9 cellular contexts compared by ENCODE assay signal in the genomic region with DNA sequence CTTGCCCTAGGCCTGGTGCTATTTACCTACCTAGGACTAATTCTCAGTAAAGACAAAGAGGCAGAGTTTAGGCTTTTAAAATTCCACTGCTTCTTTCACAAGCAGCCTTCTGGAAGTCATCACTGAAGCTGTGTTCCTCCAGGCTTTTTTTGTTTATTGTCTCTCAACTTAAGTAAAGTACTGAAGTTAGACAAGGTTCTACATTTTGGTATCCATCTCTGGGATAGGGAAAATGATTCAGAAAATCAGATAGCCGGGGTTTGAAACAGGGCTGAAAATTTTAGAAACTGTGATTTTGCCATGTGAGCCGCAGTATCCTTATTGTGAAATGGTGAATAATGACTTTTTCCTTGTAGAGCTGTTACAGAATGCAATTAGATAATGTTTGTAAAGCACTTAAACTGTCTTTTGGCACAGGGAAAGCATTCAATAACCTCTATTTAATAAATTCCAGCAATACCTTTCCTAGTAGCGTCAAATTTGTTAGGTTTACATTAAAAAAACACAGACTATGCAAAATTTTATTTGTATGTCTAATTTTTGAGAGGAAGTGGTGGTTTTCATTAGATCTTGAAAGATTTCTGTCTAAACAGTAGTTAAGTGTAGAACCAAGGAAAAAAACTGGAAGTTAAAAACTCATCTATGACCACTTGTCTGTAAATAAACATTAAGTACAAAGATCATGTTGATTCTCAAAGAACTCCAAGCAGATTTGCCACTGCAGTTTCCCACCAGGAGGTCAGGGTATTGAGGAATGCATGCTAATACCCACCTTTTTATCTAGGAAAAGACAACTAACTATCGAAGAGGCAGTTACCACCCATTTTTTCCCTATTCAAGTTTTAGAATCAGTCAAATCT. TPM values are rescaled to one million over a fixed set of nuclear protein-coding genes. Genes with fewer than 3 reads are reported as not detected.
DNase-seq lines count a peak whose midpoint lies in the region; ATAC-seq and TF ChIP-seq lines count a peak whose summit lies in the region.
"Had no signal": no experiment of that assay in that cellular context is flagged by ENCODE, and none has a peak within 500 bp of the region (broad histone marks: within the 10 kb centered on the region; RNA-seq: fewer than 3 reads in every experiment).

No MANE protein-coding gene starts in this region.

- POLR2A ChIA-PET in AG04449 (lab: Yijun Ruan, JAX) = no interaction called here
- POLR2A ChIA-PET in PC-9 (lab: Charles Lee; ENCODE audit: unreplicated experiment) = no interaction called here

- in situ Hi-C loops in GM13976 (cut with MboI; ENCODE audit: low sequenced_read_pairs, unreplicated experiment) = no loop called here

- no peak overlapping the region for H2AFZ ChIP-seq in PC-9

- TF ChIP-seq CTCF in AG04449 (IDR thresholded peaks at IDR 0.05; ENCODE audit: insufficient read depth, low read length, missing control alignments) (no peak), choroid plexus epithelial cell (conservative IDR thresholded peaks at IDR 0.05; ENCODE audit: low read depth, low read length) (no peak), GM13976 (IDR thresholded peaks at IDR 0.05; ENCODE audit: borderline replicate concordance, control extremely low read depth, extremely low read depth, insufficient read depth, missing control alignments) (no peak), PC-9 (conservative IDR thresholded peaks at IDR 0.05) (no peak)

- no peaks in the 10 kb centered on the region for H3K79me2 ChIP-seq in PC-9 (ENCODE audit: low read depth)

- H3K4me3 ChIP-seq in AG04449 (ENCODE audit: low read depth, low read length) = peak overlapping the region; percentile 46
- H3K4me3 ChIP-seq in choroid plexus epithelial cell (ENCODE audit: low read depth, low read length) = peak overlapping the region; percentile 17
- no peak overlapping the region for H3K4me3 ChIP-seq in PC-9

- H3K27ac Mint-ChIP-seq in naive B cell = peak overlapping the region in 2 of 6 donors; percentile 24 to 59

- DNase-seq in AG04449 (ENCODE audit: low read depth, low spot score) (no peak), HuH-7.5 (ENCODE audit: low spot score) (peak; percentile 31), choroid plexus epithelial cell (ENCODE audit: low read depth) (no peak), naive B cell (no peak), epidermal melanocyte (ENCODE audit: insufficient read length, low spot score) (no peak), GM13976 (ENCODE audit: low spot score) (no peak), PC-9 (no peak)

- H4K20me1 ChIP-seq in PC-9 (ENCODE audit: insufficient read depth) = no peaks in the 10 kb centered on the region

- no peak for ATAC-seq in naive B cell (ENCODE audit: low read depth in 2 of 2)
- no peak for ATAC-seq in HG03432 (IDR thresholded peaks at IDR 0.05; ENCODE audit: unreplicated experiment)

- H3K27ac ChIP-seq in PC-9 = no peak overlapping the region
- H3K27ac ChIP-seq: VCaP had no signal

- peaks cover 18 to 26% (median 22%) of the 10 kb centered on the region in 3 donors for H3K4me1 Mint-ChIP-seq in naive B cell

- intact Hi-C loops in PC-9 (cut with micrococcal nuclease; ENCODE audit: unreplicated experiment) = no loop called here

- no peaks in the 10 kb centered on the region for H3K27me3 Mint-ChIP-seq in naive B cell

- H3K4me1 ChIP-seq in PC-9 (replicated peaks; ENCODE audit: insufficient read depth) = peaks cover 19% of the 10 kb centered on the region

- BruUV-seq in PC-9 (replicated peaks; lab: Mats Ljungman, UMichigan) = no TSS peak

- no peaks in the 10 kb centered on the region for H3K9me2 ChIP-seq in PC-9 (ENCODE audit: insufficient read depth)

- H3K4me2 ChIP-seq in PC-9 = no peak overlapping the region

- peaks cover 0 to 8% of the 10 kb centered on the region in 2 donors for H3K36me3 Mint-ChIP-seq in naive B cell

- CTCF ChIA-PET in AG04449 (lab: Yijun Ruan, JAX) = interaction anchor here (0.8 to 2.2 kb wide), 2 partner anchors 48 to 154 kb away, joined by 3 to 13 read pairs; no protein-coding TSS in a partner anchor
- CTCF ChIA-PET in PC-9 (lab: Charles Lee) = no interaction called here

- H3K4me3 Mint-ChIP-seq in naive B cell = peak overlapping the region in 6 of 8 donors; percentile 83 to 98 (median 94)

- peaks cover 0 to 5% (median 0%) of the 10 kb centered on the region in 7 donors for H3K9me3 Mint-ChIP-seq in naive B cell

- no peaks in the 10 kb centered on the region for H3K27me3 ChIP-seq in PC-9 (ENCODE audit: insufficient read depth, low read depth)

- H3K36me3 ChIP-seq in PC-9 (ENCODE audit: low read depth) = no peaks in the 10 kb centered on the region

- H3K9me3 ChIP-seq in PC-9 (ENCODE audit: insufficient read depth, low read depth) = no peaks in the 10 kb centered on the region

- peaks cover 25% of the 10 kb centered on the region for H3F3A ChIP-seq in PC-9 (ENCODE audit: insufficient read depth, low read depth)

RNA-seq across cellular contexts. Expression of a gene that starts 2.2 kb away (rescaled TPM):
- 10 to 100 TPM in 4 of 6 donors, 1 to 10 TPM in 2; 7.3 to 18.2 (median 11.7) TPM for polyA plus RNA-seq in naive B cell (ENCODE audit: low read depth in 6 of 6)
- 7.1 and 7.6 TPM in 2 replicates for total RNA-seq in PC-9 (2021)
